10 cellular contexts compared by ENCODE assay signal in the genomic region with DNA sequence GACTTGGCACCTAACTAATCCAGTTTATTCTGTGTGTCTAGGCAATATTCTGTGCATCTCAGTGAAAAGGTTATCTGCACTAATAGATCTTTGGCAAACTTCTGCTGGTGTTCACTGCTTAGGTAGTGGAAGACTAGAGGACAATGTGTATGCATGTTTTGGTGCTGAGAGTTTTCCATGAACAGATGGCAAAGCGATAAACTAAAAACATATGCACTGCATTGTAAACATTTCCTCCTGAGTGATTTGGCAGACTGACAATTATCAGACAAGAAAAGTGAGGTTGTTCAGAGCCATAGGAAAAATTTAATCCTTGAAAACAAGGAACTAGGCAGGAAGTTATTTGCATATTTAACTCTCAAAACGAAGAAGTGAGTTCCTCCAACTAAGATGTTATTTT.
DNase-seq lines count a peak whose midpoint lies in the region; ATAC-seq and TF ChIP-seq lines count a peak whose summit lies in the region.
"Had no signal": no experiment of that assay in that cellular context is flagged by ENCODE, and none has a peak within 500 bp of the region (broad histone marks: within the 10 kb centered on the region; RNA-seq: fewer than 3 reads in every experiment).

No MANE protein-coding gene starts in this region.

- no peaks in the 10 kb centered on the region for H3K36me3 ChIP-seq in hepatocyte (replicated peaks; ENCODE audit: insufficient read depth, low read depth)
- H3K36me3 ChIP-seq in aorta (ENCODE audit: control insufficient read depth in 1 of 2, insufficient read depth in 2 of 2, low read length in 1 of 2) = no peaks in the 10 kb centered on the region
- H3K36me3 ChIP-seq in naive thymus-derived CD4-positive, alpha-beta T cell (ENCODE audit: control insufficient read depth in 2 of 3, insufficient read depth in 3 of 3, low read length in 3 of 3) = no peaks in the 10 kb centered on the region

- WGBS in hepatocyte (ENCODE audit: low lambda C conversion rate, missing lambda C conversion rate) = 55% methylated on average over 2 of the region's 2 CpGs
- 71 to 80% methylated on average over 2 of the region's 2 CpGs for WGBS in aorta, 2 donors

- H3K27ac Mint-ChIP-seq in naive thymus-derived CD4-positive, alpha-beta T cell = no peak overlapping the region
- H3K27ac Mint-ChIP-seq: memory B cell had no signal

- DNase-seq in DMS 273 (lab: John Stamatoyannopoulos, UW; ENCODE audit: unreplicated experiment) (peak; percentile 91), NCI-H1048 (lab: John Stamatoyannopoulos, UW) (peak; percentile 43), hepatocyte (ENCODE audit: low spot score) (peak; percentile 12), aorta (no peak), NAMALWA (ENCODE audit: low spot score) (no peak)
- DNase-seq in naive thymus-derived CD4-positive, alpha-beta T cell = no peak

- H3K4me1 ChIP-seq in hepatocyte (ENCODE audit: insufficient read depth) (peaks cover 14% of the 10 kb centered on the region), aorta (ENCODE audit: control insufficient read depth in 1 of 2, insufficient read depth in 2 of 2, low read length in 2 of 2) (no peaks in the 10 kb centered on the region)
- no peaks in the 10 kb centered on the region for H3K4me1 ChIP-seq in naive thymus-derived CD4-positive, alpha-beta T cell (ENCODE audit: control insufficient read depth in 2 of 2, insufficient read depth in 2 of 2, low read length in 2 of 2)

- peaks cover 10 to 34% (median 21%) of the 10 kb centered on the region in 5 donors for H3K27me3 Mint-ChIP-seq in naive thymus-derived CD4-positive, alpha-beta T cell

- no peak for ATAC-seq in aorta (ENCODE audit: low FRiP score)
- ATAC-seq in HG03135 (IDR thresholded peaks at IDR 0.05; ENCODE audit: unreplicated experiment) = no peak
- no peak for ATAC-seq in naive thymus-derived CD4-positive, alpha-beta T cell
- ATAC-seq: sciatic nerve had no signal

- no peak overlapping the region for H3K4me2 ChIP-seq in hepatocyte

- H3K27me3 ChIP-seq in hepatocyte = no peaks in the 10 kb centered on the region
- no peaks in the 10 kb centered on the region for H3K27me3 ChIP-seq in aorta (ENCODE audit: control insufficient read depth in 1 of 2, insufficient read depth in 2 of 2, low read length in 1 of 2)
- H3K27me3 ChIP-seq in naive thymus-derived CD4-positive, alpha-beta T cell (ENCODE audit: control insufficient read depth in 2 of 2, insufficient read depth in 2 of 2, low read length in 2 of 2) = no peaks in the 10 kb centered on the region

- POLR2A ChIA-PET in naive thymus-derived CD4-positive, alpha-beta T cell (lab: Charles Lee) = no interaction called here

- intact Hi-C loops in aorta (cut with DNase I) = loop anchor here (10.0 kb wide), 3 partner anchors 743 to 813 kb away; no protein-coding TSS in a partner anchor
- intact Hi-C loops in naive thymus-derived CD4-positive, alpha-beta T cell (cut with micrococcal nuclease) = loop anchor here in 1 of 2 donors (10.0 kb wide), 1 partner anchor 193 kb away; no protein-coding TSS in a partner anchor

- H3K9me3 ChIP-seq in hepatocyte (ENCODE audit: low read depth) (no peaks in the 10 kb centered on the region), aorta (ENCODE audit: control insufficient read depth, low read length) (no peaks in the 10 kb centered on the region)
- H3K9me3 ChIP-seq in naive thymus-derived CD4-positive, alpha-beta T cell (ENCODE audit: control insufficient read depth in 2 of 3, low read length in 3 of 3) = no peaks in the 10 kb centered on the region

- no peaks in the 10 kb centered on the region for H4K20me1 ChIP-seq in hepatocyte (ENCODE audit: insufficient read depth, poor library complexity, severe bottlenecking)

- CTCF ChIA-PET in naive thymus-derived CD4-positive, alpha-beta T cell (lab: Charles Lee) = no interaction called here

- H3K4me3 Mint-ChIP-seq in naive thymus-derived CD4-positive, alpha-beta T cell = no peak overlapping the region
- H3K4me3 Mint-ChIP-seq: memory B cell had no signal

- H2AFZ ChIP-seq in hepatocyte = no peak overlapping the region

- peaks cover 0 to 3% (median 0%) of the 10 kb centered on the region in 11 donors for H3K9me3 Mint-ChIP-seq in naive thymus-derived CD4-positive, alpha-beta T cell

- H3K27ac ChIP-seq in VCaP = peak overlapping the region; percentile 66
- H3K27ac ChIP-seq in hepatocyte = no peak overlapping the region
- H3K27ac ChIP-seq in aorta (ENCODE audit: low read depth in 1 of 2, low read length in 2 of 2) = no peak overlapping the region
- no peak overlapping the region for H3K27ac ChIP-seq in naive thymus-derived CD4-positive, alpha-beta T cell (ENCODE audit: low read depth, low read length)

- H3K9me2 ChIP-seq in hepatocyte (replicated peaks; ENCODE audit: insufficient read depth) = no peaks in the 10 kb centered on the region

- H3K4me3 ChIP-seq in hepatocyte (no peak overlapping the region), aorta (ENCODE audit: low read length in 2 of 2) (no peak overlapping the region)
- no peak overlapping the region for H3K4me3 ChIP-seq in naive thymus-derived CD4-positive, alpha-beta T cell (ENCODE audit: low read length)

- no peaks in the 10 kb centered on the region for H3K79me2 ChIP-seq in hepatocyte

- no peaks in the 10 kb centered on the region for H3K36me3 Mint-ChIP-seq in naive thymus-derived CD4-positive, alpha-beta T cell
- H3K36me3 Mint-ChIP-seq: memory B cell had no signal

- H3K4me1 Mint-ChIP-seq in naive thymus-derived CD4-positive, alpha-beta T cell = no peaks in the 10 kb centered on the region

- TF ChIP-seq CTCF in VCaP (conservative IDR thresholded peaks at IDR 0.05) (no peak), hepatocyte (IDR thresholded peaks at IDR 0.05; ENCODE audit: poor library complexity) (no peak)

Comparison
In these comparisons a context has a peak if more than half of its experiments do, and no peak if none do; other contexts are left out.
1. DNase-seq: peak in DMS 273 (single experiment), NCI-H1048 (single experiment) and hepatocyte (single experiment); none in aorta (0 of 2), naive thymus-derived CD4-positive, alpha-beta T cell (0 of 9) and NAMALWA (single experiment).